Comparison of ENCODE assay signal across 1 cellular context in genomic region chr21:36589352-36589971, GRCh38.
TF ChIP-seq lines count a peak whose summit lies in the region.

No MANE protein-coding gene starts in this region.

TF ChIP-seq in GM12878, 131 proteins besides CTCF, POLR2A, EP300 and RAD21 (continued from another document):
- TF ChIP-seq PBX3 (IDR thresholded peaks at IDR 0.05; ENCODE audit: insufficient replicate concordance, low read depth, low read length) (peak; percentile 67), SMC3 (IDR thresholded peaks at IDR 0.05; ENCODE audit: borderline replicate concordance, low read length) (peak; percentile 46; the same call in 1 of the 2 replicates), YY1 (IDR thresholded peaks at IDR 0.05; ENCODE audit: low read depth, low read length) (0 out of 2 replicates have a peak, but pooled peaks have one; percentile 37)
